Comparison of ENCODE assay signal across 8 cellular contexts in the genomic region with DNA sequence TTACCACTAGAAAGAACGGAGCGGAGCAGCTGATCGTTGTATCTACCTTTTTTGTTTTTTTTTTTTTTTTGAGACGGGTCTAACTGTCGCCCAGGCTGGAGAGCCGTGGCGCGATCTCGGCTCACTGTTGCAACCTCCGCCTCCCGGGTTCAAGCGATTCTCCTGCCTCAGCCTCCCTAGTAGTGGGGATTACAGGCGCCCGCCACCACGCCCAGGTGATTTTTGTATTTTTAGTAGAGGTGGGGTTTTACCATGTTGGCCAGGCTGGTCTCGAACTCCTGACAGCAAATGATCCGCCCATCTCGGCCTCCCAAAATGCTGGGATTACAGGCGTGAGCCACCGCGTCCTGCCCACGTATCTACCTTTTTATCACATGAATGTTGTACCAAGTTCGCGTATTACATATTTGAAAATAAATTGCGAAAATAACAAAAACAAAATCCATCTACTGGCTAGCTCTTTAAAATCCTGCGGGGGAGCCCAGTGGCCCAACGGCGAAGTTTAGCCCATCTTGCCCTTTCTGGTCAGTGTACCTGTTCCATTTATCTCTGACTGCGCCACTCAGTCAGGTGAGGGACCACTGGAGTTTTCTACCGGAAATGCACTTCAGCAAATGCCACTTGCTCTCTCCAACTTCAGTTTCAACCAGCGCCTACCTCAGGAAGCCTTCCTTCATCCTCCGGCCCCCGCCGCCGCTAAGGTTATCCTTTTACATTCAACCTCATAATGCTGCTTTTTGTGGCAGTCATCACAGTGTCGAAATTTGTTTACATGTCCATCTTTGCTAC. TPM values are rescaled to one million over a fixed set of nuclear protein-coding genes. Genes with fewer than 3 reads are reported as not detected.
A peak's percentile ranks its signal among the peaks of the same experiment; 100 is the strongest.
DNase-seq lines count a peak whose midpoint lies in the region; ATAC-seq and TF ChIP-seq lines count a peak whose summit lies in the region.

No MANE protein-coding gene starts in this region.

- no peaks in the 10 kb centered on the region for H3K27me3 Mint-ChIP-seq in Calu3 (ENCODE audit: unreplicated experiment)
- H3K27me3 Mint-ChIP-seq in activated T-cell treated with anti-CD3 and anti-CD28 coated beads, Interleukin-2, amount 50 U/mL, for 4 hours (ENCODE audit: low read depth): no peaks in the 10 kb centered on the region

- H3K79me2 ChIP-seq in fibroblast of lung (ENCODE audit: control insufficient read depth, insufficient read depth, low read length) (peaks cover 33% of the 10 kb centered on the region), osteoblast (ENCODE audit: insufficient read depth, low read length) (peaks cover 40% of the 10 kb centered on the region)

- ATAC-seq in activated T-cell treated with anti-CD3 and anti-CD28 coated beads, Interleukin-2, amount 50 U/mL, for 4 hours: no peak
- ATAC-seq in HG03095 (IDR thresholded peaks at IDR 0.05; ENCODE audit: unreplicated experiment): no peak
- ATAC-seq in GM18909 (IDR thresholded peaks at IDR 0.05; ENCODE audit: poor library complexity, unreplicated experiment): no peak

- H4K20me1 ChIP-seq in fibroblast of lung (ENCODE audit: control insufficient read depth, extremely low read depth, insufficient read depth, low read length) (no peaks in the 10 kb centered on the region), osteoblast (ENCODE audit: insufficient read depth, low read length) (peaks cover 9% of the 10 kb centered on the region)

- H3K9me3 Mint-ChIP-seq in Calu3 (ENCODE audit: low read depth, unreplicated experiment): no peaks in the 10 kb centered on the region
- H3K9me3 Mint-ChIP-seq in activated T-cell treated with anti-CD3 and anti-CD28 coated beads, Interleukin-2, amount 50 U/mL, for 4 hours: no peaks in the 10 kb centered on the region

- peak overlapping the region; percentile 83 for H3K27ac Mint-ChIP-seq in Calu3 (ENCODE audit: unreplicated experiment)

- H3K9ac ChIP-seq in HUES48 (ENCODE audit: low read depth, low read length): peak overlapping the region; percentile 88
- H3K9ac ChIP-seq in fibroblast of lung (ENCODE audit: insufficient read depth, low read length): peak overlapping the region; percentile 93

- intact Hi-C loops in Calu3 (cut with micrococcal nuclease; ENCODE audit: unreplicated experiment): no loop called here

- CTCF ChIA-PET in Calu3 (lab: Charles Lee): no interaction called here

- H3K27ac ChIP-seq in HUES48 (ENCODE audit: low read depth, low read length) (peak overlapping the region; percentile 99), fibroblast of lung (ENCODE audit: insufficient read depth, low read length) (peak overlapping the region; percentile 97), osteoblast (ENCODE audit: low read depth, low read length) (peak overlapping the region; percentile 52)

- H3K4me1 ChIP-seq in HUES48 (ENCODE audit: control insufficient read depth, insufficient read depth, low read length) (peaks cover 8% of the 10 kb centered on the region), fibroblast of lung (ENCODE audit: control insufficient read depth, extremely low read depth, insufficient read depth, low read length) (no peaks in the 10 kb centered on the region), osteoblast (ENCODE audit: insufficient read depth, low read length) (peaks cover 19% of the 10 kb centered on the region)

- no peaks in the 10 kb centered on the region for H3K4me1 Mint-ChIP-seq in Calu3 (ENCODE audit: low read depth, unreplicated experiment)
- H3K4me1 Mint-ChIP-seq in activated T-cell treated with anti-CD3 and anti-CD28 coated beads, Interleukin-2, amount 50 U/mL, for 4 hours (ENCODE audit: low read depth): peaks cover 36% of the 10 kb centered on the region

- peaks cover 17% of the 10 kb centered on the region for H3K36me3 ChIP-seq in HUES48 (ENCODE audit: control insufficient read depth, insufficient read depth, low read length)
- peaks cover 1% of the 10 kb centered on the region for H3K36me3 ChIP-seq in fibroblast of lung (ENCODE audit: control insufficient read depth, insufficient read depth, low read length)
- peaks cover 18% of the 10 kb centered on the region for H3K36me3 ChIP-seq in osteoblast (ENCODE audit: insufficient read depth, low read length)

- H3K27me3 ChIP-seq in HUES48 (ENCODE audit: control insufficient read depth, insufficient read depth, low read length) (no peaks in the 10 kb centered on the region), fibroblast of lung (ENCODE audit: control insufficient read depth, insufficient read depth, low read length) (no peaks in the 10 kb centered on the region), osteoblast (ENCODE audit: insufficient read depth, low read length) (no peaks in the 10 kb centered on the region)

- H3K4me3 ChIP-seq in HUES48 (ENCODE audit: low read depth, low read length): peak overlapping the region; percentile 89
- peak overlapping the region; percentile 64 to 91 (median 88) for H3K4me3 ChIP-seq in fibroblast of lung (replicated peaks in 1 of 4; ENCODE audit: control extremely low read depth in 1 of 4, insufficient read depth in 1 of 4, low read depth in 3 of 4, low read length in 4 of 4)
- peak overlapping the region; percentile 87 for H3K4me3 ChIP-seq in osteoblast (ENCODE audit: insufficient read depth, low read length)

- H3K36me3 Mint-ChIP-seq in Calu3 (ENCODE audit: insufficient read depth, unreplicated experiment): peaks cover 56% of the 10 kb centered on the region
- peaks cover 18% of the 10 kb centered on the region for H3K36me3 Mint-ChIP-seq in activated T-cell treated with anti-CD3 and anti-CD28 coated beads, Interleukin-2, amount 50 U/mL, for 4 hours (ENCODE audit: insufficient read depth)

- H3K4me2 ChIP-seq in fibroblast of lung (ENCODE audit: extremely low read depth, insufficient read depth, low read length): peak overlapping the region; percentile 89
- peak overlapping the region; percentile 94 for H3K4me2 ChIP-seq in osteoblast (ENCODE audit: insufficient read depth, low read length)

- TSS peak; percentile 77 for BruUV-seq in Calu3 (replicated peaks; lab: Mats Ljungman, UMichigan)

- DNase-seq in Calu3 (peak; percentile 19), fibroblast of lung (ENCODE audit: low read depth in 2 of 2) (no peak), osteoblast (ENCODE audit: insufficient read length, low spot score, missing footprints) (peak; percentile 56), HCEC 1CT (no peak)
- DNase-seq in activated T-cell treated with anti-CD3 and anti-CD28 coated beads, Interleukin-2, amount 50 U/mL, for 4 hours: peak; percentile 18

- no peaks in the 10 kb centered on the region for H3K9me3 ChIP-seq in HUES48 (ENCODE audit: control insufficient read depth, insufficient read depth, low read length)
- no peaks in the 10 kb centered on the region for H3K9me3 ChIP-seq in fibroblast of lung (ENCODE audit: control insufficient read depth, insufficient read depth, low read depth, low read length)
- no peaks in the 10 kb centered on the region for H3K9me3 ChIP-seq in osteoblast (ENCODE audit: low read depth, low read length)

- TF ChIP-seq CTCF in Calu3 (IDR thresholded peaks at IDR 0.05; ENCODE audit: unreplicated experiment): no peak
- TF ChIP-seq CTCF in fibroblast of lung (conservative IDR thresholded peaks at IDR 0.05 in 1 of 2, IDR thresholded peaks at IDR 0.05 in 1 of 2; ENCODE audit: low read depth in 1 of 2, low read length in 2 of 2): no peak
- no peak for TF ChIP-seq CTCF in osteoblast (IDR thresholded peaks at IDR 0.05; ENCODE audit: extremely low read depth, low read depth, low read length)

- peak overlapping the region; percentile 74 for H2AFZ ChIP-seq in fibroblast of lung (ENCODE audit: low read length)
- peak overlapping the region; percentile 90 for H2AFZ ChIP-seq in osteoblast (ENCODE audit: low read length)

- H3K4me3 Mint-ChIP-seq in Calu3 (ENCODE audit: low read depth, unreplicated experiment): peak overlapping the region; percentile 86
- H3K4me3 Mint-ChIP-seq in activated T-cell treated with anti-CD3 and anti-CD28 coated beads, Interleukin-2, amount 50 U/mL, for 4 hours: peak overlapping the region; percentile 94

RNA-seq across cellular contexts. Expression of a gene that starts 1.2 kb away (rescaled TPM):
- total RNA-seq in Calu3 (2022) (72.5 and 86.5 TPM in 2 replicates), fibroblast of lung (33.9 and 34.8 TPM in 2 replicates), osteoblast (36.2 and 39.2 TPM in 2 replicates)
- 100 to 1,000 TPM; 197 to 214 (median 201) TPM for total RNA-seq in activated T-cell treated with anti-CD3 and anti-CD28 coated beads, Interleukin-2, amount 50 U/mL, for 4 hours
- polyA plus RNA-seq in fibroblast of lung: 61.4 and 72.9 TPM in 2 replicates
- 76.6 and 86.6 TPM in 2 replicates for polyA plus RNA-seq in fibroblast of lung (2012)
- 3.5 and 10.5 TPM in 2 replicates for polyA minus RNA-seq in fibroblast of lung (ENCODE audit: low replicate concordance)

Comparison
In these comparisons a context has a peak if more than half of its experiments do, and no peak if none do; other contexts are left out.
1. DNase-seq: peak in Calu3 (single experiment), activated T-cell treated with anti-CD3 and anti-CD28 coated beads, Interleukin-2, amount 50 U/mL, for 4 hours (single experiment) and osteoblast (single experiment); none in fibroblast of lung (0 of 2) and HCEC 1CT (single experiment).
2. Peak in every context shown above with its lines, with median percentiles within 50 percentile points of each other: H3K27ac ChIP-seq and H3K4me3 ChIP-seq.